ENCODE assay signal across 1 cellular context in the genomic region with DNA sequence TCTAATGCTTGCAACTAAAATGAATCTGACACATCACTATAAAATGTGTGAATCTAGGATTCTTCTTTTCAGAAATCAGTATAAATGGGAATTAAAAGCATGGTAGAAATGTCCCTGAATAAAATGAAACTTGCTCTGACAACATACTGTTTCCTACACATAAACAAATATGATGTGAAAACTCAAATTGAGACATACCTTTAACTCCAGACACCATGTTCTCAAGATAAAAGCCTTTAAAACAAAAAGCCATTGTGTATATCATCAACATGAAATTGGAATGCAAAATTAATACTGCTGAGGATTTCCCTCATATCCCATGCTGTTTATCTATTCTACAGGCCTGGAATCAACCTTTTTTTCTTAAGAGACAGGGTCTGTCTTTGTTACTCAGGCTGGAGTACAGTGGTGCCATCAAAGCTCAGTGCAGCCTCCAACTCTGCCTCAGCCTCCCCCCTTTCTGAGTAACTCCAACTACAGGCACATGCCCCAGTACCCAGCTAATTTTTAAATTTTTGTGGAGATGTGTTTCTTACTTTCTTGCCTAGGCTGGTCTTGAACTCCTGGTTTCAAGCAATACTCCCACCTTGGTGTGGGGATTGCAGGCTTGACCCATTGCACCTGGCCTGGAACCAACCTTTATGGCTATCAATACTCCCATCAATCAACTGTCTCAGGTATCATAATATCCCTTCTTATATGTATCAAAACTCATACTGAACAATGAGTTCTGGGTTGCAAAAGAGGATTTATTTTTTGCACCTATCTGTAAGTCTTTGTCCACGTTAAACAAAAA.
TF ChIP-seq lines count a peak whose summit lies in the region.

No MANE protein-coding gene starts in this region.

TF ChIP-seq in HCT116, 20 proteins besides CTCF, POLR2A, EP300 and RAD21:
- TF ChIP-seq JUND (IDR thresholded peaks at IDR 0.05) (0 out of 2 replicates have a peak, but pooled peaks have one; percentile 5), ZFX (IDR thresholded peaks at IDR 0.05) (no peak), POLR2AphosphoS5 (IDR thresholded peaks at IDR 0.05; ENCODE audit: low read depth, low read length) (peak; percentile 45)
